Comparison of ENCODE assay signal across 3 cellular contexts in genomic region chr20:49082295-49082694, GRCh38. TPM values are rescaled to one million over a fixed set of nuclear protein-coding genes. Genes with fewer than 3 reads are reported as not detected.
DNase-seq lines count a peak whose midpoint lies in the region; ATAC-seq, FAIRE-seq and TF ChIP-seq lines count a peak whose summit lies in the region.
"Not testable (repeated sequence)": the region's sequence is repeated elsewhere in the genome, so short reads cannot be mapped to it uniquely, and the experiment has no call there.

No MANE protein-coding gene starts in this region.

- H3K27ac ChIP-seq in HEK293 (ENCODE audit: extremely low read depth, low read depth, low read length); HepG2 (ENCODE audit: extremely low read length, insufficient read depth, low read length): not testable (repeated sequence)

- not testable (repeated sequence) for H3K9ac ChIP-seq in HepG2 (ENCODE audit: insufficient read depth, low read depth, low read length)

- not testable (repeated sequence) for TF ChIP-seq POLR2A in HepG2 (IDR thresholded peaks at IDR 0.05; ENCODE audit: insufficient read depth in 1 of 2, low read depth in 2 of 2, low read length in 2 of 2)

- in situ Hi-C loops in HepG2 (cut with HindIII; ENCODE audit: extremely low pct_ligation_motif_present, low pct_unique_long_range_greater_than_20kb), result not testable (repeated sequence)

- DNase-seq in bronchial epithelial cell (ENCODE audit: low read depth), result peak; percentile 7
- DNase-seq in HepG2 (ENCODE audit: low spot score), result not testable (repeated sequence)

- H3K79me2 ChIP-seq in HepG2 (ENCODE audit: insufficient read depth, low read length), result not testable (repeated sequence)

- TF ChIP-seq CTCF in HEK293 (tag by site-specific recombination; IDR thresholded peaks at IDR 0.05); bronchial epithelial cell (IDR thresholded peaks at IDR 0.05; ENCODE audit: insufficient read depth, low read length, severe bottlenecking); HepG2 (CRISPR knock-in tag; IDR thresholded peaks at IDR 0.05): not testable (repeated sequence)

- CTCF ChIA-PET in HEK293 (lab: Yijun Ruan, JAX); HepG2 (lab: Yijun Ruan, JAX; ENCODE audit: low intra/inter-chr PET ratio, low total read pairs): not testable (repeated sequence)

- not testable (repeated sequence) for H3K4me2 ChIP-seq in HepG2 (ENCODE audit: low read depth, low read length)

- H3K36me3 ChIP-seq in HEK293 (ENCODE audit: control insufficient read depth in 2 of 2, insufficient read depth in 1 of 2, low read length in 2 of 2), result peaks cover 93 to 97% of the 10 kb centered on the region in 2 experiments
- peaks cover 14% of the 10 kb centered on the region for H3K36me3 ChIP-seq in bronchial epithelial cell (ENCODE audit: control insufficient read depth, insufficient read depth, low read length)
- H3K36me3 ChIP-seq in HepG2 (replicated peaks in 1 of 2; ENCODE audit: control insufficient read depth in 1 of 2, insufficient read depth in 2 of 2, low read length in 2 of 2), result peaks cover 57 to 97% of the 10 kb centered on the region in 2 experiments

- not testable (repeated sequence) for ATAC-seq in HepG2

- intact Hi-C loops in HepG2 (cut with micrococcal nuclease; ENCODE audit: unreplicated experiment), result not testable (repeated sequence)

- H3K4me1 ChIP-seq in HEK293 (ENCODE audit: control insufficient read depth, insufficient read depth, low read length); HepG2 (ENCODE audit: insufficient read depth, low read length): not testable (repeated sequence)

- POLR2A ChIA-PET in HEK293 (lab: Yijun Ruan, JAX), result interaction anchor here (0.6 to 0.7 kb wide), 2 partner anchors 11 to 45 kb away, joined by 3 to 4 read pairs; no protein-coding TSS in a partner anchor
- POLR2A ChIA-PET in HepG2 (lab: Yijun Ruan, JAX), result not testable (repeated sequence)

- not testable (repeated sequence) for TF ChIP-seq EP300 in HepG2 (IDR thresholded peaks at IDR 0.05; ENCODE audit: low read depth in 2 of 2, low read length in 2 of 2); HepG2 (CRISPR knock-in tag; IDR thresholded peaks at IDR 0.05; ENCODE audit: borderline replicate concordance)

- not testable (repeated sequence) for H3K9me3 ChIP-seq in HEK293 (ENCODE audit: control insufficient read depth, insufficient read depth, low read depth, low read length); HepG2 (ENCODE audit: low read length)

- not testable (repeated sequence) for FAIRE-seq in bronchial epithelial cell (lab: Jason Lieb, UNC); HepG2 (lab: Jason Lieb, UNC)

- TF ChIP-seq RAD21 in HepG2 (CRISPR knock-in tag; IDR thresholded peaks at IDR 0.05), result not testable (repeated sequence)

- 97% methylated on average over 12 of the region's 12 CpGs for WGBS in HepG2 (ENCODE audit: low lambda C conversion rate)

- H3K27me3 ChIP-seq in bronchial epithelial cell (ENCODE audit: control insufficient read depth, insufficient read depth, low read length); HepG2 (ENCODE audit: control insufficient read depth in 1 of 2, insufficient read depth in 2 of 2, low read length in 2 of 2): not testable (repeated sequence)

- not testable (repeated sequence) for H2AFZ ChIP-seq in HepG2 (ENCODE audit: low read length)

- H3K4me3 ChIP-seq in HEK293 (ENCODE audit: low read depth, low read length); bronchial epithelial cell (ENCODE audit: low read depth, low read length); HepG2 (replicated peaks in 1 of 3; ENCODE audit: insufficient read depth in 1 of 3, low read depth in 2 of 3, low read length in 3 of 3): not testable (repeated sequence)

- not testable (repeated sequence) for H4K20me1 ChIP-seq in HepG2 (ENCODE audit: insufficient read depth, low read length)

- BruUV-seq in HepG2 (replicated peaks; lab: Mats Ljungman, UMichigan), result not testable (repeated sequence)

TF ChIP-seq in HEK293, 187 proteins besides CTCF, POLR2A, EP300 and RAD21:
- TF ChIP-seq ZBTB26 (tag by site-specific recombination; optimal IDR thresholded peaks at IDR 0.05), result peak; percentile 13
- TF ChIP-seq ATF2 (tag by site-specific recombination; IDR thresholded peaks at IDR 0.05; ENCODE audit: low read depth), result peak; percentile 79
TF ChIP-seq in HEK293: peak in this region for 2; not testable (repeated sequence) for 185.

TF ChIP-seq in HepG2, 621 proteins besides CTCF, POLR2A, EP300 and RAD21 (continues in another document):
- TF ChIP-seq CREB1 (IDR thresholded peaks at IDR 0.05), result 0 out of 2 replicates have a peak, but pooled peaks have one; percentile 15
- not testable (repeated sequence) for TF ChIP-seq CREB1 (CRISPR knock-in tag; IDR thresholded peaks at IDR 0.05)

RNA-seq across cellular contexts. Expression of gene CSE1L, which starts 36.2 kb away (rescaled TPM):
- total RNA-seq in bronchial epithelial cell (53.3 and 60.8 TPM in 2 replicates), HepG2 (2016; rRNA removed; fragmentation: Illumina TruSeq; extraction: Trizol) (258 and 449 TPM in 2 replicates)
- 62.9 and 72.5 TPM in 2 replicates for total RNA-seq in HepG2 (2016; cell fraction: cytosol; rRNA removed; fragmentation: Illumina TruSeq; extraction: Trizol; ENCODE audit: low read depth)
- total RNA-seq in HepG2 (2016; cell fraction: insoluble cytoplasmic fraction; rRNA removed; fragmentation: Illumina TruSeq; extraction: Trizol), result 257 and 452 TPM in 2 replicates
- 96.6 and 104 TPM in 2 replicates for total RNA-seq in HepG2 (2016; cell fraction: membrane; rRNA removed; fragmentation: Illumina TruSeq; extraction: Trizol)
- 167 and 185 TPM in 2 replicates for total RNA-seq in HepG2 (2016; cell fraction: nucleus; rRNA removed; fragmentation: Illumina TruSeq; extraction: Trizol)
- polyA plus RNA-seq in HepG2 (2011; rRNA removed), result 37.1 and 56.9 TPM in 2 replicates
- polyA plus RNA-seq in HepG2 (2011; cell fraction: cytosol; rRNA removed), result 22.6 and 30.5 TPM in 2 replicates
- polyA plus RNA-seq in HepG2 (2011; cell fraction: nucleus; rRNA removed), result 24.7 and 24.9 TPM in 2 replicates
- polyA plus RNA-seq in HepG2 (2012), result 53.3 and 83.9 TPM in 2 replicates
- 18.3 and 22.0 TPM in 2 replicates for polyA plus RNA-seq in HepG2 (2016; cell fraction: cytosol; fragmentation: Illumina TruSeq; extraction: Trizol; ENCODE audit: low read depth)
- polyA plus RNA-seq in HepG2 (2016; cell fraction: insoluble cytoplasmic fraction; fragmentation: Illumina TruSeq; extraction: Trizol; ENCODE audit: low read depth), result 363 and 386 TPM in 2 replicates
- 45.2 and 49.9 TPM in 2 replicates for polyA plus RNA-seq in HepG2 (2016; cell fraction: membrane; fragmentation: Illumina TruSeq; extraction: Trizol; ENCODE audit: low read depth)
- 162 and 172 TPM in 2 replicates for polyA plus RNA-seq in HepG2 (2016; cell fraction: nucleus; fragmentation: Illumina TruSeq; extraction: Trizol; ENCODE audit: insufficient read depth, low read depth)
- 33.8 and 112 TPM in 2 replicates for polyA minus RNA-seq in HepG2 (2011; rRNA and poly(A)+ RNA removed; ENCODE audit: low replicate concordance)
- polyA minus RNA-seq in HepG2 (2011; cell fraction: cytosol; rRNA and poly(A)+ RNA removed), result 46.4 and 54.2 TPM in 2 replicates
- polyA minus RNA-seq in HepG2 (2011; cell fraction: nucleus; rRNA and poly(A)+ RNA removed), result 58.6 and 66.2 TPM in 2 replicates
